Comparison of ENCODE assay signal across 17 cellular contexts in the genomic region with DNA sequence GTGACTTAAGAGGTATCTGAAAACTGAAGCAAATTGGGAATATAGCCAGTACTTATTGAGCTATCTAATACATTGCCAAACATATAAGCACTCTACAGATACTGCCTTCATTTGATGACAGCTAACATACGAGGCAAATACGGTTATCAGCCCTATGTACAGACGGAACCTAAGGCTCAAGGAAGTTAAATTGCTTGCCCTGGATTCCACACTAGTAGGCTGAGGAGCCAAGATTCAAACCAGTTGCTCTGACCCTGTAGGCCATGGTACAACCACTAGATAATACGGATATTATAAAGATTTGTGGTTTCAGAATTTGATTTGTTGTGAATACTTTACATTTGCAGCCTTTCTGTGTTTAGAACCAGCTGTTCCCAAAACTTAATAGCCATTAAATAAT. TPM values are rescaled to one million over a fixed set of nuclear protein-coding genes. Genes with fewer than 3 reads are reported as not detected.
"Had no signal": no experiment of that assay in that cellular context is flagged by ENCODE, and none has a peak within 500 bp of the region (broad histone marks: within the 10 kb centered on the region; RNA-seq: fewer than 3 reads in every experiment).

No MANE protein-coding gene starts in this region.

- H3K4me3 ChIP-seq: breast epithelium, heart left ventricle, lower lobe of right lung, ovary, transverse colon had no signal

- H3K36me3 ChIP-seq: breast epithelium, heart left ventricle, lower lobe of right lung, ovary, transverse colon had no signal

- H3K9me3 Mint-ChIP-seq: activated CD4-positive, alpha-beta T cell treated with anti-CD3 and anti-CD28 coated beads, Interleukin-2, amount 10 ng/mL, durations not matched to agents 7 days and 5 days; activated naive CD8-positive, alpha-beta T cell treated with anti-CD3 and anti-CD28 coated beads, Interleukin-2, amount 10 ng/mL, durations not matched to agents 7 days and 5 days; dendritic cell treated with granulocyte-macrophage colony-stimulating factor and Interleukin-4, amounts not matched to agents 40 ng/mL and 50 ng/mL, for 4 days had no signal

- H3K9me3 ChIP-seq: breast epithelium, heart left ventricle, lower lobe of right lung, ovary, transverse colon had no signal

- H3K27ac ChIP-seq: breast epithelium, lower lobe of right lung, ovary had no signal

- H3K27ac Mint-ChIP-seq: activated CD4-positive, alpha-beta T cell treated with anti-CD3 and anti-CD28 coated beads, Interleukin-2, amount 10 ng/mL, durations not matched to agents 7 days and 5 days; activated naive CD8-positive, alpha-beta T cell treated with anti-CD3 and anti-CD28 coated beads, Interleukin-2, amount 10 ng/mL, durations not matched to agents 7 days and 5 days; dendritic cell treated with granulocyte-macrophage colony-stimulating factor and Interleukin-4, amounts not matched to agents 40 ng/mL and 50 ng/mL, for 4 days had no signal

- H3K27me3 ChIP-seq: breast epithelium, heart left ventricle, ovary, transverse colon had no signal

- H3K4me1 ChIP-seq: breast epithelium, heart left ventricle, lower lobe of right lung, transverse colon had no signal

- H3K4me1 Mint-ChIP-seq: activated CD4-positive, alpha-beta T cell treated with anti-CD3 and anti-CD28 coated beads, Interleukin-2, amount 10 ng/mL, durations not matched to agents 7 days and 5 days had no signal

- ATAC-seq: lower lobe of right lung had no signal

- H3K36me3 Mint-ChIP-seq: activated naive CD8-positive, alpha-beta T cell treated with anti-CD3 and anti-CD28 coated beads, Interleukin-2, amount 10 ng/mL, durations not matched to agents 7 days and 5 days had no signal

- H3K4me3 Mint-ChIP-seq: activated CD4-positive, alpha-beta T cell treated with anti-CD3 and anti-CD28 coated beads, Interleukin-2, amount 10 ng/mL, durations not matched to agents 7 days and 5 days; dendritic cell treated with granulocyte-macrophage colony-stimulating factor and Interleukin-4, amounts not matched to agents 40 ng/mL and 50 ng/mL, for 4 days had no signal

- DNase-seq: activated CD4-positive, alpha-beta T cell treated with anti-CD3 and anti-CD28 coated beads, Interleukin-2, amount 10 ng/mL, durations not matched to agents 7 days and 5 days; activated CD8-positive, alpha-beta memory T cell treated with anti-CD3 and anti-CD28 coated beads, Interleukin-2, amount 50 U/mL, for 48 hours; activated gamma-delta T cell treated with Interleukin-2 at 50 U/mL for 16 hours; activated naive CD8-positive, alpha-beta T cell treated with anti-CD3 and anti-CD28 coated beads, Interleukin-2, amount 10 ng/mL, durations not matched to agents 7 days and 5 days; aorta; effector memory CD4-positive, alpha-beta T cell; heart left ventricle; lower lobe of right lung; ovary; stimulated activated CD4-positive, alpha-beta T cell treated with anti-CD3 and anti-CD28 coated beads, Interleukin-15, amount 100 ng/mL, for 24 hours; stimulated activated CD4-positive, alpha-beta T cell treated with anti-CD3 and anti-CD28 coated beads, Interleukin-4, amount 100 ng/mL, for 24 hours; stimulated activated naive CD4-positive, alpha-beta T cell treated with Interleukin-2 at 50 U/mL for 16 hours; substantia nigra; transverse colon had no signal

RNA-seq across cellular contexts. Expression of a gene that starts 36.6 kb away (rescaled TPM):
- total RNA-seq: activated CD4-positive, alpha-beta T cell treated with anti-CD3 and anti-CD28 coated beads, Interleukin-2, amount 10 ng/mL, durations not matched to agents 7 days and 5 days; activated naive CD8-positive, alpha-beta T cell treated with anti-CD3 and anti-CD28 coated beads, Interleukin-2, amount 10 ng/mL, durations not matched to agents 7 days and 5 days; T-helper 2 cell treated with Interferon-gamma antibody and Interleukin-4, amounts not matched to agents 100 ng/mL and 5 ng/mL, for 36 hours had no signal
